ENCODE assay signal across 9 cellular contexts in genomic region chr10:88897019-88897853, GRCh38. TPM values are rescaled to one million over a fixed set of nuclear protein-coding genes. Genes with fewer than 3 reads are reported as not detected.
DNase-seq lines count a peak whose midpoint lies in the region; FAIRE-seq and TF ChIP-seq lines count a peak whose summit lies in the region.
"Had no signal": no experiment of that assay in that cellular context is flagged by ENCODE, and none has a peak within 500 bp of the region (broad histone marks: within the 10 kb centered on the region; RNA-seq: fewer than 3 reads in every experiment).

No MANE protein-coding gene starts in this region.

- H2AK5ac ChIP-seq in H1 (ENCODE audit: low read depth, low read length), result no peak overlapping the region

- H3K56ac ChIP-seq in H1 (replicated peaks; ENCODE audit: insufficient read length, low read depth, low read length), result no peak overlapping the region

- POLR2A ChIA-PET in H1 (lab: Charles Lee; ENCODE audit: partially characterized antibody), result no interaction called here

- H4K20me1 ChIP-seq in H1 (replicated peaks in 1 of 2; ENCODE audit: control insufficient read depth in 1 of 2, insufficient read depth in 2 of 2, low read length in 2 of 2), result no peaks in the 10 kb centered on the region

- H3K36me3 ChIP-seq in Peyer's patch, result peaks cover 0 to under 1% (median 0%) of the 10 kb centered on the region in 3 donors
- no peaks in the 10 kb centered on the region for H3K36me3 ChIP-seq in H1 (ENCODE audit: control insufficient read depth in 2 of 4, insufficient read depth in 4 of 4, low read length in 3 of 4)
- H3K36me3 ChIP-seq in sigmoid colon, result no peaks in the 10 kb centered on the region

- no peak overlapping the region for H2BK20ac ChIP-seq in H1 (ENCODE audit: low read length)

- WGBS in H1 (ENCODE audit: extremely low coverage in 1 of 2, insufficient coverage in 1 of 2, insufficient read length in 1 of 2, insufficient replicate concordance in 2 of 2, low coverage in 1 of 2, low lambda C conversion rate in 2 of 2, missing lambda C conversion rate in 1 of 2), 2 experiments, result 89% methylated on average over 8 of the region's 8 CpGs; no CpG with 5 or more reads in 1 of the 2 experiments
- WGBS in sigmoid colon, 2 donors, result 10 to 41% methylated on average over 8 of the region's 8 CpGs

- no peaks in the 10 kb centered on the region for H3K9me3 ChIP-seq in Peyer's patch
- H3K9me3 ChIP-seq in H1 (ENCODE audit: insufficient read depth in 2 of 2, low read depth in 1 of 2, low read length in 1 of 2), result no peaks in the 10 kb centered on the region
- no peaks in the 10 kb centered on the region for H3K9me3 ChIP-seq in sigmoid colon

- H2AFZ ChIP-seq in H1 (ENCODE audit: low read length), result no peak overlapping the region

- no peaks in the 10 kb centered on the region for H3K79me1 ChIP-seq in H1 (ENCODE audit: low read depth, low read length)

- CTCF ChIA-PET in H1 (lab: Charles Lee; ENCODE audit: partially characterized antibody), result interaction anchor here (1.0 to 6.3 kb wide), 2 partner anchors 35 to 61 kb away, joined by 3 to 45 read pairs; no protein-coding TSS in a partner anchor

- H3K4me1 ChIP-seq in Peyer's patch (peaks cover 0 to 80% (median 21%) of the 10 kb centered on the region in 4 donors), H1 (replicated peaks in 1 of 4; ENCODE audit: control insufficient read depth in 3 of 4, insufficient read depth in 4 of 4, low read length in 3 of 4) (peaks cover 0 to 7% (median 2%) of the 10 kb centered on the region in 4 experiments; a peak in 3 of 7 replicates), sigmoid colon (peaks cover 0 to 34% (median 6%) of the 10 kb centered on the region in 4 donors)

- FAIRE-seq in H1 (lab: Jason Lieb, UNC), result peak; percentile 62
- FAIRE-seq in HTR-8/SVneo (lab: Jason Lieb, UNC), result no peak

- TF ChIP-seq EP300 in H1 (IDR thresholded peaks at IDR 0.05; ENCODE audit: borderline replicate concordance in 1 of 2, low read depth in 2 of 2, low read length in 2 of 2) (no peak), sigmoid colon (IDR thresholded peaks at IDR 0.05) (no peak)

- TF ChIP-seq POLR2A in Peyer's patch (IDR thresholded peaks at IDR 0.05) (no peak), H1 (IDR thresholded peaks at IDR 0.05; ENCODE audit: control extremely low read depth in 1 of 2, low read depth in 2 of 2, low read length in 2 of 2) (no peak), sigmoid colon (IDR thresholded peaks at IDR 0.05) (no peak)

- no peaks in the 10 kb centered on the region for H3K79me2 ChIP-seq in H1 (ENCODE audit: control insufficient read depth in 1 of 2, insufficient read depth in 2 of 2, low read length in 2 of 2)

- no peak overlapping the region for H3K4me3 ChIP-seq in Peyer's patch
- H3K4me3 ChIP-seq in H1 (ENCODE audit: extremely low read depth in 1 of 4, insufficient read depth in 2 of 4, low read depth in 3 of 4, low read length in 4 of 4), result no peak overlapping the region
- H3K4me3 ChIP-seq in sigmoid colon, result no peak overlapping the region

- no peak overlapping the region for H3K14ac ChIP-seq in H1 (ENCODE audit: insufficient read length)

- H4K5ac ChIP-seq in H1 (ENCODE audit: insufficient read length, low read depth, low read length), result no peak overlapping the region

- no peaks in the 10 kb centered on the region for H3K27me3 ChIP-seq in Peyer's patch
- no peaks in the 10 kb centered on the region for H3K27me3 ChIP-seq in H1 (replicated peaks in 1 of 4; ENCODE audit: control insufficient read depth in 3 of 4, extremely low read depth in 1 of 4, insufficient read depth in 3 of 4, low read length in 3 of 4)
- H3K27me3 ChIP-seq in sigmoid colon, result no peaks in the 10 kb centered on the region

- no peak overlapping the region for H3K4ac ChIP-seq in H1 (replicated peaks; ENCODE audit: insufficient read length, low read depth, low read length)

- H3K23ac ChIP-seq in H1 (ENCODE audit: insufficient read length), result no peak overlapping the region

- no peak overlapping the region for H2BK5ac ChIP-seq in H1 (ENCODE audit: low read depth, low read length)

- no peak overlapping the region for H3K9ac ChIP-seq in H1 (replicated peaks in 1 of 4; ENCODE audit: extremely low read depth in 1 of 4, low read depth in 3 of 4, low read length in 3 of 4)

- DNase-seq in ELR (ENCODE audit: low read depth) (peak; percentile 28), Peyer's patch (peak in 1 of 3 donors; percentile 29), H1 (ENCODE audit: low read depth in 1 of 2, low spot score in 2 of 2) (no peak), sigmoid colon (no peak), globus pallidus (ENCODE audit: low spot score) (no peak), HTR-8/SVneo (ENCODE audit: insufficient read length, low spot score) (no peak), posterior vena cava (ENCODE audit: low spot score) (no peak), NCI-H2029 treated with DMSO at 0.1 percent for 48 hours (lab: John Stamatoyannopoulos, UW) (no peak)
- DNase-seq: T-helper 9 cell had no signal

- peak overlapping the region; percentile 56 to 87 (median 74) for H3K27ac ChIP-seq in Peyer's patch
- no peak overlapping the region for H3K27ac ChIP-seq in H1 (ENCODE audit: low read depth, low read length)
- H3K27ac ChIP-seq in sigmoid colon, result peak overlapping the region; percentile 45 to 54 (median 50)

- TF ChIP-seq CTCF in Peyer's patch (IDR thresholded peaks at IDR 0.05), result no peak
- no peak for TF ChIP-seq CTCF in H1 (IDR thresholded peaks at IDR 0.05; ENCODE audit: control extremely low read depth in 1 of 3, insufficient read depth in 1 of 3, low read depth in 1 of 3, low read length in 3 of 3)
- no peak for TF ChIP-seq CTCF in sigmoid colon (IDR thresholded peaks at IDR 0.05)

- no peak overlapping the region for H4K8ac ChIP-seq in H1 (ENCODE audit: extremely low read depth, insufficient read depth, low read length)

- H3K18ac ChIP-seq in H1 (ENCODE audit: extremely low read depth, low read length), result no peak overlapping the region

- H2BK120ac ChIP-seq in H1 (replicated peaks; ENCODE audit: low read depth, low read length), result no peak overlapping the region

- H2BK12ac ChIP-seq in H1 (ENCODE audit: low read depth, low read length), result no peak overlapping the region

- no peak for TF ChIP-seq RAD21 in H1 (IDR thresholded peaks at IDR 0.05 in 1 of 2, conservative IDR thresholded peaks at IDR 0.05 in 1 of 2; ENCODE audit: low read depth in 2 of 2, low read length in 2 of 2)

- H2BK15ac ChIP-seq in H1 (ENCODE audit: low read length), result no peak overlapping the region

- intact Hi-C loops in sigmoid colon (cut with DNase I), result no loop called here
- intact Hi-C loops in posterior vena cava (cut with DNase I), result no loop called here

- H4K91ac ChIP-seq in H1 (replicated peaks; ENCODE audit: insufficient read length, low read length), result no peak overlapping the region

- H3K23me2 ChIP-seq in H1 (ENCODE audit: low read depth, low read length), result no peaks in the 10 kb centered on the region; the same call in 1 of the 2 replicates

- no peak overlapping the region for H3K4me2 ChIP-seq in H1 (ENCODE audit: insufficient read depth in 1 of 2, low read depth in 2 of 2, low read length in 2 of 2)

TF ChIP-seq in H1, 55 proteins besides CTCF, POLR2A, EP300 and RAD21 (continues in another document):
- TF ChIP-seq EZH2 (IDR thresholded peaks at IDR 0.05; ENCODE audit: low read depth, low read length, severe bottlenecking) (no peak), ZNF274 (IDR thresholded peaks at IDR 0.05; ENCODE audit: borderline replicate concordance, extremely low read depth, low read length) (no peak)

RNA-seq across cellular contexts. Expression of gene STAMBPL1, which starts 17.2 kb away (rescaled TPM):
- total RNA-seq in Peyer's patch (100 to 1,000 TPM in 1 of 4 donors, 10 to 100 TPM in 3; 54.6 to 116 (median 84.6) TPM), sigmoid colon (10 to 100 TPM in 3 of 4 donors, 1 to 10 TPM in 1; 9.9 to 29.6 (median 13.2) TPM), posterior vena cava (1 to 10 TPM; 4.4 to 6.0 TPM)
- 5.5 and 6.5 TPM in 2 replicates for total RNA-seq in H1 (2021; fragmentation: NEBNext Ultra II Directional; extraction: Animal tissue kit (Norgen Biotek cat#: 25700))
- polyA plus RNA-seq in H1 (2011; rRNA removed) (5.5 and 8.1 TPM in 2 replicates), sigmoid colon (10 to 100 TPM in 2 of 3 donors, 1 to 10 TPM in 1; 9.0 to 11.0 (median 10.6) TPM)
- 5.9 TPM for polyA plus RNA-seq in H1 (2011; cell fraction: cytosol; rRNA removed)
- polyA plus RNA-seq in H1 (2011; cell fraction: nucleus; rRNA removed), result 2.7 TPM
- 3.3 to 4.3 TPM (median 3.3 TPM) in 4 replicates for polyA plus RNA-seq in H1 (2012, experiment 1 of 2)
- 0.67 TPM for polyA plus RNA-seq in H1 (2012, experiment 2 of 2)
- 2.8 TPM for polyA plus RNA-seq in H1 (2013, experiment 1 of 2)
- 2.9 TPM for polyA plus RNA-seq in H1 (2013, experiment 2 of 2)
- 3.9 and 4.9 TPM in 2 replicates for polyA minus RNA-seq in H1 (2011; rRNA and poly(A)+ RNA removed)
- polyA minus RNA-seq in H1 (2011; cell fraction: cytosol; rRNA and poly(A)+ RNA removed), result 3.2 TPM
- polyA minus RNA-seq in H1 (2011; cell fraction: nucleus; rRNA and poly(A)+ RNA removed), result 11.7 TPM

RNA-seq across cellular contexts. Expression of gene ANKRD22, which starts 45.6 kb away (rescaled TPM):
- total RNA-seq in Peyer's patch, result 1 to 10 TPM in 2 of 4 donors, under 1 TPM in 1, not detected in 1; 0.70 to 1.5 (median 1.1) TPM
- total RNA-seq in H1 (2021; fragmentation: NEBNext Ultra II Directional; extraction: Animal tissue kit (Norgen Biotek cat#: 25700)), result not detected in 2 replicates
- 0.05 and 0.68 TPM in 2 replicates for polyA plus RNA-seq in H1 (2011; rRNA removed)
- 0.14 TPM for polyA plus RNA-seq in H1 (2011; cell fraction: cytosol; rRNA removed)
- polyA plus RNA-seq in H1 (2011; cell fraction: nucleus; rRNA removed), result 0.07 TPM
- polyA plus RNA-seq in H1 (2012, experiment 1 of 2), result 0.37 to 0.94 TPM (median 0.47 TPM) in 4 replicates
- polyA plus RNA-seq in H1 (2012, experiment 2 of 2), result 0.10 TPM
- not detected for polyA plus RNA-seq in H1 (2013, experiment 1 of 2)
- not detected for polyA plus RNA-seq in H1 (2013, experiment 2 of 2)
- polyA minus RNA-seq in H1 (2011; rRNA and poly(A)+ RNA removed), result 0.20 TPM in 1 of 2 replicates, not detected in the other
- polyA minus RNA-seq in H1 (2011; cell fraction: cytosol; rRNA and poly(A)+ RNA removed), result not detected
- not detected for polyA minus RNA-seq in H1 (2011; cell fraction: nucleus; rRNA and poly(A)+ RNA removed)
- total RNA-seq in sigmoid colon, result not detected
- 10 to 100 TPM in 1 of 3 donors, 1 to 10 TPM in 2; 2.4 to 26.9 (median 9.7) TPM for polyA plus RNA-seq in sigmoid colon
- total RNA-seq in posterior vena cava, result under 1 TPM; 0.28 to 0.33 TPM

RNA-seq across cellular contexts. Expression of gene ACTA2, which starts 55.3 kb away (rescaled TPM):
- total RNA-seq in Peyer's patch (100 to 1,000 TPM in 3 of 4 donors, 10 to 100 TPM in 1; 83.5 to 342 (median 142) TPM), sigmoid colon (1,000 to 10,000 TPM; 2,072 to 5,444 (median 3,070) TPM), posterior vena cava (1,000 to 10,000 TPM; 4,350 to 6,560 TPM)
- 2.0 and 3.5 TPM in 2 replicates for total RNA-seq in H1 (2021; fragmentation: NEBNext Ultra II Directional; extraction: Animal tissue kit (Norgen Biotek cat#: 25700))
- polyA plus RNA-seq in H1 (2011; rRNA removed) (8.7 and 8.9 TPM in 2 replicates), sigmoid colon (100 to 1,000 TPM in 1 of 3 donors, 10 to 100 TPM in 2; 43.7 to 237 (median 78.1) TPM)
- polyA plus RNA-seq in H1 (2011; cell fraction: cytosol; rRNA removed), result 6.4 TPM
- 9.1 TPM for polyA plus RNA-seq in H1 (2011; cell fraction: nucleus; rRNA removed)
- 10.9 to 13.9 TPM (median 12.0 TPM) in 4 replicates for polyA plus RNA-seq in H1 (2012, experiment 1 of 2)
- polyA plus RNA-seq in H1 (2012, experiment 2 of 2), result 9.7 TPM
- 2.8 TPM for polyA plus RNA-seq in H1 (2013, experiment 1 of 2)
- 3.5 TPM for polyA plus RNA-seq in H1 (2013, experiment 2 of 2)
- 4.5 and 9.3 TPM in 2 replicates for polyA minus RNA-seq in H1 (2011; rRNA and poly(A)+ RNA removed)
- polyA minus RNA-seq in H1 (2011; cell fraction: cytosol; rRNA and poly(A)+ RNA removed), result 3.9 TPM
- 8.9 TPM for polyA minus RNA-seq in H1 (2011; cell fraction: nucleus; rRNA and poly(A)+ RNA removed)

Comparison
In these comparisons a context has a peak if more than half of its experiments do, and no peak if none do; other contexts are left out.
1. RNA of gene ACTA2, which starts 55.3 kb away (total RNA-seq): 4,350 to 6,560 TPM in posterior vena cava, 2,072 to 5,444 TPM in sigmoid colon and 83.5 to 342 TPM in Peyer's patch; 2.0 to 3.5 TPM in H1; every median in the first group is over 10 times any median in the second.